In the genomic region with DNA sequence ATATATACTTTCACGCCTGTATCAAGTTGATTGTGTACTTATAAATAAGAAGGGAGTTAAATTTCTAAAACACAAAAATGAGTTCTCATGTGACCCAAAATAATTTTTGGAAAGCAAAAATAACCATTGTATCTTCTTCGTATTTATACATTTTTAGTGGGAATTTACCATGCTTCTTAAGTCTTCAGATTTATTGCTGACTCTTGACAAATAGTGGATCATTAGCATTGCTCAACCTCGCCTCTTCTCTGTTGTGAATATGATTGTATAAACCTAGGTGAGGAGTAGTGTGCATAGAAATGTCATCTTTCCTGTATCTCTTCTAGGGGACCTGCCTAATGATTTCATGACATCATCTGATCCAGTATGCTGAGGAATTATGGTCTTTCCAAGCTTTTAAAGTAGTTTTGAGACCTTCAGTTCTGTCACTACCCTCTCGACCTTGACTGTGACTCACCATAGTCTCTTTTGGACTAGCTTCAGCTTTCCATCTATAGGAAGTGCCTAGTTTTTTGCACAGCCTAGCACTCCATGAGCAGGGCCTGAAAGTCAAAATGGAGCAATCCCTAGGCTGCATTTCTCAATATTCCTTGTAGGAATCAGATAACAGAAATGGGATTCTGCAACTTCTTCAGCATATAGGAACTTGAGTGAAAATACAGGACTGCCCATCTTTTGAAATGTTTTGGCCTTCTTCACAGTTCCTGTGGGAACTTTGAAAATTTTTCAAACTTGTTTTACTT, we compare ENCODE assay signal across 21 cellular contexts.
"Had no signal": no experiment of that assay in that cellular context is flagged by ENCODE, and none has a peak within 500 bp of the region (broad histone marks: within the 10 kb centered on the region; RNA-seq: fewer than 3 reads in every experiment).

No MANE protein-coding gene starts in this region.

- H3K4me1 ChIP-seq: colonic mucosa, parathyroid adenoma, tibial nerve, vagina had no signal

- H3K36me3 ChIP-seq: cardiac muscle cell, colonic mucosa, tibial nerve, vagina had no signal

- H3K4me3 Mint-ChIP-seq: activated CD8-positive, alpha-beta memory T cell treated with anti-CD3 and anti-CD28 coated beads, Interleukin-2, amount 10 ng/mL, durations not matched to agents 7 days and 5 days; activated naive CD4-positive, alpha-beta T cell treated with anti-CD3 and anti-CD28 coated beads, Interleukin-2, amount 50 U/mL, for 24 hours; activated T-cell treated with anti-CD3 and anti-CD28 coated beads, Interleukin-2, amount 50 U/mL, for 24 hours; immature natural killer cell; naive thymus-derived CD4-positive, alpha-beta T cell; stimulated activated memory B cell treated with anti-CD40 and anti-IgM and Interleukin-4, amounts not matched to agents 10 μg/mL and 1 μg/mL and 100 μg/mL, for 72 hours; T-helper 2 cell treated with Interferon-gamma antibody and Interleukin-4, amounts not matched to agents 5 μg/mL and 100 μg/mL, for 36 hours had no signal

- DNase-seq: activated CD4-positive, alpha-beta T cell treated with anti-CD3 and anti-CD28 coated beads, Interleukin-2, amount 50 U/mL, for 4 hours; activated CD4-positive, CD25-positive, alpha-beta regulatory T cell treated with anti-CD3 and anti-CD28 coated beads, Interleukin-2, amount 50 U/mL, for 72 hours; activated CD8-positive, alpha-beta memory T cell treated with anti-CD3 and anti-CD28 coated beads, Interleukin-2, amount 10 ng/mL, durations not matched to agents 7 days and 5 days; activated effector memory CD4-positive, alpha-beta T cell treated with Interleukin-2 at 50 U/mL for 16 hours; activated T-cell treated with anti-CD3 and anti-CD28 coated beads, Interleukin-2, amount 50 U/mL, for 24 hours; anterior cingulate cortex; colonic mucosa; effector CD4-positive, alpha-beta T cell; glutamatergic neuron; immature natural killer cell; left colon; naive thymus-derived CD4-positive, alpha-beta T cell; small intestine had no signal

- ATAC-seq: activated CD8-positive, alpha-beta memory T cell treated with anti-CD3 and anti-CD28 coated beads, Interleukin-2, amount 10 ng/mL, durations not matched to agents 7 days and 5 days; left colon; naive thymus-derived CD4-positive, alpha-beta T cell; stimulated activated memory B cell treated with anti-CD40 and anti-IgM and Interleukin-4, amounts not matched to agents 10 μg/mL and 1 μg/mL and 100 μg/mL, for 72 hours had no signal

- H3K27ac Mint-ChIP-seq: activated CD8-positive, alpha-beta memory T cell treated with anti-CD3 and anti-CD28 coated beads, Interleukin-2, amount 10 ng/mL, durations not matched to agents 7 days and 5 days; activated naive CD4-positive, alpha-beta T cell treated with anti-CD3 and anti-CD28 coated beads, Interleukin-2, amount 50 U/mL, for 24 hours; activated T-cell treated with anti-CD3 and anti-CD28 coated beads, Interleukin-2, amount 50 U/mL, for 24 hours; immature natural killer cell; naive thymus-derived CD4-positive, alpha-beta T cell; stimulated activated memory B cell treated with anti-CD40 and anti-IgM and Interleukin-4, amounts not matched to agents 10 μg/mL and 1 μg/mL and 100 μg/mL, for 72 hours; T-helper 2 cell treated with Interferon-gamma antibody and Interleukin-4, amounts not matched to agents 5 μg/mL and 100 μg/mL, for 36 hours had no signal

- H3K79me2 ChIP-seq: parathyroid adenoma had no signal

- H2AFZ ChIP-seq: parathyroid adenoma had no signal

- H3K27me3 Mint-ChIP-seq: activated CD8-positive, alpha-beta memory T cell treated with anti-CD3 and anti-CD28 coated beads, Interleukin-2, amount 10 ng/mL, durations not matched to agents 7 days and 5 days; activated naive CD4-positive, alpha-beta T cell treated with anti-CD3 and anti-CD28 coated beads, Interleukin-2, amount 50 U/mL, for 24 hours; naive thymus-derived CD4-positive, alpha-beta T cell; stimulated activated memory B cell treated with anti-CD40 and anti-IgM and Interleukin-4, amounts not matched to agents 10 μg/mL and 1 μg/mL and 100 μg/mL, for 72 hours had no signal

- H3K27me3 ChIP-seq: cardiac muscle cell, colonic mucosa, tibial nerve, vagina had no signal

- H3K27ac ChIP-seq: cardiac muscle cell, colonic mucosa, parathyroid adenoma, tibial nerve, vagina had no signal

- H3K9me3 Mint-ChIP-seq: activated naive CD4-positive, alpha-beta T cell treated with anti-CD3 and anti-CD28 coated beads, Interleukin-2, amount 50 U/mL, for 24 hours; activated T-cell treated with anti-CD3 and anti-CD28 coated beads, Interleukin-2, amount 50 U/mL, for 24 hours; immature natural killer cell; stimulated activated memory B cell treated with anti-CD40 and anti-IgM and Interleukin-4, amounts not matched to agents 10 μg/mL and 1 μg/mL and 100 μg/mL, for 72 hours; T-helper 2 cell treated with Interferon-gamma antibody and Interleukin-4, amounts not matched to agents 5 μg/mL and 100 μg/mL, for 36 hours had no signal

- H3K9ac ChIP-seq: parathyroid adenoma had no signal

- H3K9me3 ChIP-seq: colonic mucosa, tibial nerve, vagina had no signal

- H3K4me3 ChIP-seq: cardiac muscle cell, colonic mucosa, lung, tibial nerve, vagina had no signal

- H3K4me1 Mint-ChIP-seq: activated CD8-positive, alpha-beta memory T cell treated with anti-CD3 and anti-CD28 coated beads, Interleukin-2, amount 10 ng/mL, durations not matched to agents 7 days and 5 days; activated naive CD4-positive, alpha-beta T cell treated with anti-CD3 and anti-CD28 coated beads, Interleukin-2, amount 50 U/mL, for 24 hours; immature natural killer cell; stimulated activated memory B cell treated with anti-CD40 and anti-IgM and Interleukin-4, amounts not matched to agents 10 μg/mL and 1 μg/mL and 100 μg/mL, for 72 hours had no signal
